11 cellular contexts compared by ENCODE assay signal in genomic region chr6:120198033-120198432, GRCh38.
A peak's percentile ranks its signal among the peaks of the same experiment; 100 is the strongest.
DNase-seq lines count a peak whose midpoint lies in the region; TF ChIP-seq lines count a peak whose summit lies in the region.
"Had no signal": no experiment of that assay in that cellular context is flagged by ENCODE, and none has a peak within 500 bp of the region (broad histone marks: within the 10 kb centered on the region; RNA-seq: fewer than 3 reads in every experiment).

No MANE protein-coding gene starts in this region.

- no peak overlapping the region for H2AFZ ChIP-seq in smooth muscle cell (ENCODE audit: low read depth)

- H3K9me3 ChIP-seq in smooth muscle cell (replicated peaks; ENCODE audit: low read depth) = no peaks in the 10 kb centered on the region

- CTCF ChIA-PET in activated CD4-positive, alpha-beta memory T cell treated with anti-CD3 and anti-CD28 coated beads for 36 hours (lab: Charles Lee) = no interaction called here

- H3K4me1 Mint-ChIP-seq in activated T-helper 1 cell treated with anti-CD3 and anti-CD28 coated beads, Interleukin-12 subunit alpha, Interleukin-12 subunit beta, Interleukin-2, Interleukin-4 antibody, amounts not matched to agents 30 ng/mL and 10 ng/mL and 1 ng/mL, durations not matched to agents 14 hours and 24 hours and 36 hours (ENCODE audit: low read depth) = no peaks in the 10 kb centered on the region
- H3K4me1 Mint-ChIP-seq in activated CD4-positive, alpha-beta memory T cell treated with anti-CD3 and anti-CD28 coated beads for 36 hours (ENCODE audit: low read depth) = no peaks in the 10 kb centered on the region
- H3K4me1 Mint-ChIP-seq: activated naive CD4-positive, alpha-beta T cell treated with anti-CD3 and anti-CD28 coated beads, Interleukin-2, amount 50 U/mL, for 24 hours had no signal

- H3K9me3 Mint-ChIP-seq in activated T-helper 1 cell treated with anti-CD3 and anti-CD28 coated beads, Interleukin-12 subunit alpha, Interleukin-12 subunit beta, Interleukin-2, Interleukin-4 antibody, amounts not matched to agents 30 ng/mL and 10 ng/mL and 1 ng/mL, durations not matched to agents 14 hours and 24 hours and 36 hours = no peaks in the 10 kb centered on the region
- H3K9me3 Mint-ChIP-seq in activated CD4-positive, alpha-beta memory T cell treated with anti-CD3 and anti-CD28 coated beads for 36 hours = no peaks in the 10 kb centered on the region
- H3K9me3 Mint-ChIP-seq: activated naive CD4-positive, alpha-beta T cell treated with anti-CD3 and anti-CD28 coated beads, Interleukin-2, amount 50 U/mL, for 24 hours had no signal

- POLR2A ChIA-PET in activated CD4-positive, alpha-beta memory T cell treated with anti-CD3 and anti-CD28 coated beads for 36 hours (lab: Charles Lee) = no interaction called here

- no peaks in the 10 kb centered on the region for H3K27me3 Mint-ChIP-seq in activated T-helper 1 cell treated with anti-CD3 and anti-CD28 coated beads, Interleukin-12 subunit alpha, Interleukin-12 subunit beta, Interleukin-2, Interleukin-4 antibody, amounts not matched to agents 30 ng/mL and 10 ng/mL and 1 ng/mL, durations not matched to agents 14 hours and 24 hours and 36 hours (ENCODE audit: insufficient read depth)
- no peaks in the 10 kb centered on the region for H3K27me3 Mint-ChIP-seq in activated CD4-positive, alpha-beta memory T cell treated with anti-CD3 and anti-CD28 coated beads for 36 hours
- H3K27me3 Mint-ChIP-seq: activated naive CD4-positive, alpha-beta T cell treated with anti-CD3 and anti-CD28 coated beads, Interleukin-2, amount 50 U/mL, for 24 hours; effector memory CD8-positive, alpha-beta T cell had no signal

- TF ChIP-seq CTCF in fibroblast of pulmonary artery (IDR thresholded peaks at IDR 0.05; ENCODE audit: low read length, missing control alignments) (no peak), smooth muscle cell (IDR thresholded peaks at IDR 0.05; ENCODE audit: borderline replicate concordance, insufficient read depth, poor library complexity, severe bottlenecking) (no peak)

- H3K4me1 ChIP-seq in smooth muscle cell (ENCODE audit: low read depth) = no peaks in the 10 kb centered on the region

- H3K4me3 Mint-ChIP-seq in activated T-helper 1 cell treated with anti-CD3 and anti-CD28 coated beads, Interleukin-12 subunit alpha, Interleukin-12 subunit beta, Interleukin-2, Interleukin-4 antibody, amounts not matched to agents 30 ng/mL and 10 ng/mL and 1 ng/mL, durations not matched to agents 14 hours and 24 hours and 36 hours = no peak overlapping the region
- H3K4me3 Mint-ChIP-seq in activated CD4-positive, alpha-beta memory T cell treated with anti-CD3 and anti-CD28 coated beads for 36 hours = no peak overlapping the region
- H3K4me3 Mint-ChIP-seq: activated naive CD4-positive, alpha-beta T cell treated with anti-CD3 and anti-CD28 coated beads, Interleukin-2, amount 50 U/mL, for 24 hours; effector memory CD8-positive, alpha-beta T cell had no signal

- H3K36me3 Mint-ChIP-seq in activated T-helper 1 cell treated with anti-CD3 and anti-CD28 coated beads, Interleukin-12 subunit alpha, Interleukin-12 subunit beta, Interleukin-2, Interleukin-4 antibody, amounts not matched to agents 30 ng/mL and 10 ng/mL and 1 ng/mL, durations not matched to agents 14 hours and 24 hours and 36 hours (ENCODE audit: low read depth) = no peaks in the 10 kb centered on the region
- H3K36me3 Mint-ChIP-seq in activated CD4-positive, alpha-beta memory T cell treated with anti-CD3 and anti-CD28 coated beads for 36 hours = no peaks in the 10 kb centered on the region
- H3K36me3 Mint-ChIP-seq: activated naive CD4-positive, alpha-beta T cell treated with anti-CD3 and anti-CD28 coated beads, Interleukin-2, amount 50 U/mL, for 24 hours had no signal

- no peak overlapping the region for H3K27ac Mint-ChIP-seq in activated T-helper 1 cell treated with anti-CD3 and anti-CD28 coated beads, Interleukin-12 subunit alpha, Interleukin-12 subunit beta, Interleukin-2, Interleukin-4 antibody, amounts not matched to agents 30 ng/mL and 10 ng/mL and 1 ng/mL, durations not matched to agents 14 hours and 24 hours and 36 hours
- H3K27ac Mint-ChIP-seq in activated CD4-positive, alpha-beta memory T cell treated with anti-CD3 and anti-CD28 coated beads for 36 hours = no peak overlapping the region
- H3K27ac Mint-ChIP-seq: activated naive CD4-positive, alpha-beta T cell treated with anti-CD3 and anti-CD28 coated beads, Interleukin-2, amount 50 U/mL, for 24 hours; effector memory CD8-positive, alpha-beta T cell had no signal

- H3K79me2 ChIP-seq in smooth muscle cell (ENCODE audit: low read depth) = no peaks in the 10 kb centered on the region

- intact Hi-C loops in activated T-helper 1 cell treated with anti-CD3 and anti-CD28 coated beads, Interleukin-12 subunit alpha, Interleukin-12 subunit beta, Interleukin-2, Interleukin-4 antibody, amounts not matched to agents 30 ng/mL and 10 ng/mL and 1 ng/mL, durations not matched to agents 14 hours and 24 hours and 36 hours (cut with micrococcal nuclease) = no loop called here
- intact Hi-C loops in activated CD4-positive, alpha-beta memory T cell treated with anti-CD3 and anti-CD28 coated beads for 36 hours (cut with micrococcal nuclease) = no loop called here

- peak overlapping the region; percentile 30 for H3K4me2 ChIP-seq in smooth muscle cell

- H3K27me3 ChIP-seq in smooth muscle cell (ENCODE audit: low read depth) = no peaks in the 10 kb centered on the region

- peaks cover 7% of the 10 kb centered on the region for H3F3A ChIP-seq in smooth muscle cell (ENCODE audit: low read depth)

- H3K36me3 ChIP-seq in smooth muscle cell (ENCODE audit: low read depth) = no peaks in the 10 kb centered on the region

- no peaks in the 10 kb centered on the region for H4K20me1 ChIP-seq in smooth muscle cell (ENCODE audit: low read depth)

- peak overlapping the region; percentile 61 for H3K27ac ChIP-seq in smooth muscle cell (ENCODE audit: low read depth)

- no peak overlapping the region for H3K9ac ChIP-seq in smooth muscle cell (ENCODE audit: low read depth)

- peak; percentile 2 for DNase-seq in SKM-1 treated with dmso at 0.1 percent for 144 hours (lab: John Stamatoyannopoulos, UW; ENCODE audit: unreplicated experiment)
- no peak for DNase-seq in SKM-1 (lab: John Stamatoyannopoulos, UW; ENCODE audit: unreplicated experiment)
- peak; percentile 1 for DNase-seq in SW480 (ENCODE audit: low spot score)
- peak; percentile 95 for DNase-seq in fibroblast of pulmonary artery (ENCODE audit: low read depth)
- DNase-seq in smooth muscle cell (lab: John Stamatoyannopoulos, UW; ENCODE audit: unreplicated experiment) = no peak
- no peak for DNase-seq in activated T-helper 1 cell treated with anti-CD3 and anti-CD28 coated beads, Interleukin-12 subunit alpha, Interleukin-12 subunit beta, Interleukin-2, Interleukin-4 antibody, amounts not matched to agents 30 ng/mL and 10 ng/mL and 1 ng/mL, durations not matched to agents 14 hours and 24 hours and 36 hours (ENCODE audit: low spot score)
- no peak for DNase-seq in activated CD4-positive, alpha-beta memory T cell treated with anti-CD3 and anti-CD28 coated beads for 36 hours
- no peak for DNase-seq in NCI-H1436 (lab: John Stamatoyannopoulos, UW)
- DNase-seq: effector memory CD8-positive, alpha-beta T cell; stimulated activated CD4-positive, alpha-beta T cell treated with anti-CD3 and anti-CD28 coated beads, Interleukin-1b, Interleukin-23, amount 100 ng/mL, for 48 hours had no signal

- H3K4me3 ChIP-seq in fibroblast of pulmonary artery (replicated peaks; ENCODE audit: low read depth, low read length) (no peak overlapping the region), smooth muscle cell (no peak overlapping the region)

Comparison
In these comparisons a context has a peak if more than half of its experiments do, and no peak if none do; other contexts are left out.
1. DNase-seq: peak in SKM-1 treated with dmso at 0.1 percent for 144 hours (single experiment), SW480 (single experiment) and fibroblast of pulmonary artery (single experiment); none in SKM-1 (single experiment), smooth muscle cell (single experiment), activated T-helper 1 cell treated with anti-CD3 and anti-CD28 coated beads, Interleukin-12 subunit alpha, Interleukin-12 subunit beta, Interleukin-2, Interleukin-4 antibody, amounts not matched to agents 30 ng/mL and 10 ng/mL and 1 ng/mL, durations not matched to agents 14 hours and 24 hours and 36 hours (single experiment), activated CD4-positive, alpha-beta memory T cell treated with anti-CD3 and anti-CD28 coated beads for 36 hours (single experiment) and NCI-H1436 (single experiment).